ENCODE assay signal across 8 cellular contexts in the genomic region with DNA sequence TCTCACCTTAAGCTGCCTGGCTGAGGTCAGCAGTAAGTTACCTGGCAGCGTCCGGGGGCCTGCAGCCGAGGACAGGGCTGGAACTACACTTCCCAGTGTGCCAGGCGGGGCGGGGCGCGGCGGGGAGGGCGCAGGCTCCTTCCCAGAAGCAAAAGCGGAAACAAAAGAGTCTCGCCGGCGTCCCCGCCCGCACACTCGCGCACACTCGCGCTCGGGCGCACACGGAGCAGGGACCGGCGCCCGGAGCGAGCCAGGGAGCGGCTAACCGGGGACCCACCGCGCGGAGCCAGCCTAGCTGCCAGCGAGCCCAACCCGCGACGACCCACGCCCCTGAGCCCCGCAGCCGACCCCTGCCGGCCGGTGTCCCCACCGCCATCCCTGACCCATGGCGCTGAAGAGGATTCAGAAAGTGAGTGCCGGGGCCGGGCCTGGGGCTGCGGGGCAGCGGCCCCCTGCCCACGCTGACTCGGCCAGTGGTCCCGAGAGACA. TPM values are rescaled to one million over a fixed set of nuclear protein-coding genes. Genes with fewer than 3 reads are reported as not detected.
DNase-seq lines count a peak whose midpoint lies in the region; ATAC-seq and TF ChIP-seq lines count a peak whose summit lies in the region.

A gene (plus strand): TSS at position 190 of the 489 bp plus-strand sequence. CDS start 196 bp downstream, at position 386.

- no peak for TF ChIP-seq CTCF in coronary artery (IDR thresholded peaks at IDR 0.05)

- DNase-seq in AG08396 (ENCODE audit: low spot score), result peak; percentile 90
- peak; percentile 29 for DNase-seq in NCI-H345 treated with DMSO at 0.1 percent for 48 hours (lab: John Stamatoyannopoulos, UW; ENCODE audit: unreplicated experiment)
- DNase-seq in activated CD4-positive, alpha-beta T cell treated with anti-CD3 and anti-CD28 coated beads for 48 hours, result peak; percentile 92
- DNase-seq in coronary artery (ENCODE audit: low spot score), result peak; percentile 86
- DNase-seq in left colon, result peak; percentile 91 to 95
- DNase-seq in stimulated activated CD4-positive, alpha-beta T cell treated with anti-CD3 and anti-CD28 coated beads, Interleukin-2, amount 100 ng/mL, for 24 hours, result peak; percentile 87 to 90

- peak; percentile 91 for ATAC-seq in GM18873 (IDR thresholded peaks at IDR 0.05; ENCODE audit: low FRiP score, unreplicated experiment)
- peak; percentile 98 for ATAC-seq in HG03135 (IDR thresholded peaks at IDR 0.05; ENCODE audit: unreplicated experiment)
- ATAC-seq in left colon, result peak; percentile 98

- intact Hi-C loops in left colon (cut with DNase I, micrococcal nuclease), result no loop called here

- peak within 1 kb of the TSS; percentile 87 to 89 for H3K27ac ChIP-seq in coronary artery

- peak within 1 kb of the TSS; percentile 97 for H3K4me3 ChIP-seq in coronary artery

RNA-seq across cellular contexts. Expression of the gene that starts here (rescaled TPM):
- 10 to 100 TPM; 13.3 to 22.2 TPM for total RNA-seq in left colon

Comparison
In these comparisons a context has a peak if more than half of its experiments do, and no peak if none do; other contexts are left out.
1. Peak in every context shown above with its lines: DNase-seq, ATAC-seq, H3K4me3 ChIP-seq and H3K27ac ChIP-seq.
2. DNase-seq: peak in every context shown above with its lines; median percentile 93 in left colon; 92 in activated CD4-positive, alpha-beta T cell treated with anti-CD3 and anti-CD28 coated beads for 48 hours; 90 in AG08396; 88 in stimulated activated CD4-positive, alpha-beta T cell treated with anti-CD3 and anti-CD28 coated beads, Interleukin-2, amount 100 ng/mL, for 24 hours; 86 in coronary artery; 29 in NCI-H345 treated with DMSO at 0.1 percent for 48 hours.